In genomic region chr15:59222106-59222505, GRCh38 we compare ENCODE assay signal across 12 cellular contexts.
DNase-seq lines count a peak whose midpoint lies in the region; ATAC-seq lines count a peak whose summit lies in the region.
"Had no signal": no experiment of that assay in that cellular context is flagged by ENCODE, and none has a peak within 500 bp of the region (broad histone marks: within the 10 kb centered on the region; RNA-seq: fewer than 3 reads in every experiment).

No MANE protein-coding gene starts in this region.

- peak overlapping the region; percentile 86 for H3K27ac ChIP-seq in ACC112 (ENCODE audit: low read depth, low read length)
- H3K27ac ChIP-seq: C4-2B had no signal

- DNase-seq in HS-27A (ENCODE audit: low read depth) (peak; percentile 81), astrocyte of the hippocampus (ENCODE audit: low read depth, low spot score) (peak; percentile 76), kidney tubule cell (ENCODE audit: low spot score) (peak; percentile 85), NCI-H146 treated with DMSO at 0.1 percent for 48 hours (lab: John Stamatoyannopoulos, UW; ENCODE audit: unreplicated experiment) (no peak), NCI-H2081 (lab: John Stamatoyannopoulos, UW) (no peak)
- DNase-seq: activated CD4-positive, alpha-beta T cell treated with anti-CD3 and anti-CD28 coated beads, Interleukin-2, amount 10 ng/mL, durations not matched to agents 7 days and 5 days; activated naive CD4-positive, alpha-beta T cell; NCI-H510A had no signal

- no peaks in the 10 kb centered on the region for H3K27me3 ChIP-seq in ACC112 (ENCODE audit: insufficient read depth, low read length)

- H3K4me1 ChIP-seq in ACC112 (ENCODE audit: control insufficient read depth, insufficient read depth, low read length, unreplicated experiment), result peaks cover 23% of the 10 kb centered on the region

- ATAC-seq in HG02973 (IDR thresholded peaks at IDR 0.05; ENCODE audit: unreplicated experiment) (no peak), HG03280 (IDR thresholded peaks at IDR 0.05; ENCODE audit: unreplicated experiment) (no peak)

- no peaks in the 10 kb centered on the region for H3K79me2 ChIP-seq in ACC112 (ENCODE audit: control insufficient read depth, insufficient read depth, low read length, unreplicated experiment)

- H3K36me3 ChIP-seq in ACC112 (ENCODE audit: insufficient read depth, low read length), result peaks cover 30% of the 10 kb centered on the region

- H3K4me3 ChIP-seq in ACC112 (ENCODE audit: low read depth, low read length), result no peak overlapping the region

- H2AFZ ChIP-seq in ACC112 (ENCODE audit: low read length, unreplicated experiment), result no peak overlapping the region

Comparison
In these comparisons a context has a peak if more than half of its experiments do, and no peak if none do; other contexts are left out.
1. DNase-seq: peak in HS-27A (single experiment), astrocyte of the hippocampus (single experiment) and kidney tubule cell (single experiment); none in NCI-H146 treated with DMSO at 0.1 percent for 48 hours (single experiment) and NCI-H2081 (0 of 2).